Comparison of ENCODE assay signal across 34 cellular contexts in the genomic region with DNA sequence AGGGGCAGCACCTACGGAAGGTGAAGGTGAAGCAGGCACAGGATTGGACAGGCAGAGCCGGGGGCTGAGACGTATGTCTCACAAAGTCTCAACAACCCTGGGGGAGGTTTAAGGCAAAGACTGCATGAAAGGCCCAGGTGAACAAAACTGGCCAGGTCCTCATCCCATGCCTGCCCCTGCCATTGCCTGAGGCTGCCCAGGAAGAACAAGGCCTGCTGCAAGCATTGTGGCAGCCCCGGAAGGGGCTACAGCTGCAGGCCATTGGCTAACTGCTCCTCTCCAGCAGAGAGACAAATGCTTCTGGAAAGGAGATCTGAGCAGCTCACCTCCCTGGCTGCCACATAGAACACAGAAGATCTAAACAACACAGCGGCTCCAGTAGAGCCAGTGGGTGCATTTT. TPM values are rescaled to one million over a fixed set of nuclear protein-coding genes. Genes with fewer than 3 reads are reported as not detected.
"Had no signal": no experiment of that assay in that cellular context is flagged by ENCODE, and none has a peak within 500 bp of the region (broad histone marks: within the 10 kb centered on the region; RNA-seq: fewer than 3 reads in every experiment).

No MANE protein-coding gene starts in this region.

- H3K36me3 Mint-ChIP-seq: immature natural killer cell, mesothelial cell of epicardium, natural killer cell, neural progenitor cell had no signal

- ATAC-seq: natural killer cell; right lobe of liver; stimulated activated memory B cell treated with anti-CD40 and anti-IgM and Interleukin-4, amounts not matched to agents 10 μg/mL and 1 μg/mL and 100 μg/mL, for 72 hours had no signal

- H3K4me2 ChIP-seq: neural progenitor cell, smooth muscle cell had no signal

- H3K4me3 ChIP-seq: left ventricle myocardium inferior, lung, neural progenitor cell, ovary, right atrium auricular region, right lobe of liver, smooth muscle cell, stomach, testis, thyroid gland, transverse colon, upper lobe of left lung, vagina had no signal

- H3K36me3 ChIP-seq: left ventricle myocardium inferior, neural progenitor cell, neutrophil, ovary, right atrium auricular region, right lobe of liver, stomach, thyroid gland, transverse colon, upper lobe of left lung, vagina had no signal

- H3K4me3 Mint-ChIP-seq: immature natural killer cell; mesothelial cell of epicardium; naive B cell; natural killer cell; nephron progenitor cell; neural progenitor cell; stimulated activated memory B cell treated with anti-CD40 and anti-IgM and Interleukin-4, amounts not matched to agents 10 μg/mL and 1 μg/mL and 100 μg/mL, for 72 hours had no signal

- DNase-seq: hippocampal formation; immature natural killer cell; left ventricle myocardium inferior; mesendoderm; naive B cell; natural killer cell; nephron progenitor cell; occipital lobe; ovary; right lobe of liver; stimulated activated CD4-positive, alpha-beta T cell treated with anti-CD3 and anti-CD28 coated beads, Interleukin-1b, Interleukin-23, amount 100 ng/mL, for 48 hours; stimulated activated CD4-positive, alpha-beta T cell treated with anti-CD3 and anti-CD28 coated beads, Interleukin-2, amount 100 ng/mL, for 48 hours; stimulated activated CD4-positive, alpha-beta T cell treated with anti-CD3 and anti-CD28 coated beads, Interleukin-4, amount 100 ng/mL, for 4 hours; stimulated activated CD8-positive, alpha-beta memory T cell treated with anti-CD3 and anti-CD28 coated beads, Interleukin-4, amount 100 ng/mL, for 48 hours; stimulated activated naive CD4-positive, alpha-beta T cell treated with Interleukin-2 at 50 U/mL for 16 hours; stomach; testis; thyroid gland; transverse colon; upper lobe of left lung had no signal

- H3K27ac ChIP-seq: left ventricle myocardium inferior, neural progenitor cell, neutrophil, ovary, right atrium auricular region, right lobe of liver, stomach, testis, thyroid gland, transverse colon, upper lobe of left lung, vagina had no signal

- H2AFZ ChIP-seq: neural progenitor cell had no signal

- H3K4me1 ChIP-seq: left ventricle myocardium inferior, neural progenitor cell, right atrium auricular region, right lobe of liver, stomach, testis, thyroid gland, transverse colon, upper lobe of left lung, vagina had no signal

- H3K27me3 ChIP-seq: ovary, right atrium auricular region, right lobe of liver, testis, thyroid gland, upper lobe of left lung, vagina had no signal

- H3K27ac Mint-ChIP-seq: immature natural killer cell; mesothelial cell of epicardium; natural killer cell; nephron progenitor cell; neural progenitor cell; progenitor cell of endocrine pancreas; stimulated activated memory B cell treated with anti-CD40 and anti-IgM and Interleukin-4, amounts not matched to agents 10 μg/mL and 1 μg/mL and 100 μg/mL, for 72 hours had no signal

- H3K4me1 Mint-ChIP-seq: immature natural killer cell, mesothelial cell of epicardium, natural killer cell, nephron progenitor cell, neural progenitor cell had no signal

RNA-seq across cellular contexts. Expression of a gene that starts 20.4 kb away (rescaled TPM):
- total RNA-seq: kidney epithelial cell, lower leg skin, mononuclear cell, natural killer cell, renal cortical epithelial cell, upper lobe of left lung had no signal
- polyA plus RNA-seq: immature natural killer cell had no signal

RNA-seq across cellular contexts. Expression of a gene that starts 45.4 kb away (rescaled TPM):
- total RNA-seq: kidney epithelial cell, mononuclear cell, natural killer cell, occipital lobe, progenitor cell of endocrine pancreas, pulmonary artery endothelial cell, renal cortical epithelial cell, upper lobe of left lung had no signal
- polyA plus RNA-seq: immature natural killer cell had no signal
